18 cellular contexts compared by ENCODE assay signal in genomic region chr7:135204271-135204872, GRCh38. TPM values are rescaled to one million over a fixed set of nuclear protein-coding genes. Genes with fewer than 3 reads are reported as not detected.
A peak's percentile ranks its signal among the peaks of the same experiment; 100 is the strongest.
DNase-seq lines count a peak whose midpoint lies in the region; ATAC-seq and TF ChIP-seq lines count a peak whose summit lies in the region.
"Had no signal": no experiment of that assay in that cellular context is flagged by ENCODE, and none has a peak within 500 bp of the region (broad histone marks: within the 10 kb centered on the region; RNA-seq: fewer than 3 reads in every experiment).

No MANE protein-coding gene starts in this region.

- POLR2A ChIA-PET in IMR-90 (lab: Charles Lee; ENCODE audit: unreplicated experiment) = no interaction called here

- H2AK5ac ChIP-seq in IMR-90 (ENCODE audit: low read depth, low read length) = no peak overlapping the region

- peak overlapping the region; percentile 7; the same call in 1 of the 2 replicates for H3K4me2 ChIP-seq in IMR-90 (ENCODE audit: low read depth, low read length)

- H3K27ac ChIP-seq in IMR-90 (ENCODE audit: insufficient read depth, low read length) = peak overlapping the region; percentile 42; the same call in 1 of the 2 replicates
- H3K27ac ChIP-seq in spleen = peak overlapping the region in 5 of 8 donors; percentile 4 to 57 (median 43)
- H3K27ac ChIP-seq in sigmoid colon = peak overlapping the region in 1 of 4 donors; percentile 54
- H3K27ac ChIP-seq: ovary, SJCRH30, vagina had no signal

- H3K14ac ChIP-seq in IMR-90 (replicated peaks; ENCODE audit: low read depth, low read length) = peak overlapping the region; percentile 52; the same call in 1 of the 2 replicates

- H3K36me3 ChIP-seq in IMR-90 (ENCODE audit: control insufficient read depth, insufficient read depth, low read length) (peaks cover 11% of the 10 kb centered on the region), spleen (peaks cover 2 to 69% (median 46%) of the 10 kb centered on the region in 6 donors), sigmoid colon (peaks cover 6 to 67% (median 20%) of the 10 kb centered on the region in 4 donors)
- H3K36me3 ChIP-seq: ovary had no signal

- peaks cover 5 to 24% of the 10 kb centered on the region in 2 experiments for H3K79me1 ChIP-seq in IMR-90 (ENCODE audit: low read depth in 1 of 2, low read length in 2 of 2)

- H3K4me3 ChIP-seq in IMR-90 (ENCODE audit: insufficient read depth, low read depth, low read length) (no peak overlapping the region), astrocyte of the spinal cord (ENCODE audit: low read depth, low read length) (no peak overlapping the region), fibroblast of the aortic adventitia (ENCODE audit: low read depth, low read length) (no peak overlapping the region), spleen (no peak overlapping the region), sigmoid colon (no peak overlapping the region)
- H3K4me3 ChIP-seq: ovary, SJCRH30, vagina had no signal

- H2AK9ac ChIP-seq in IMR-90 (replicated peaks; ENCODE audit: low read depth, low read length, poor library complexity) = no peak overlapping the region

- in situ Hi-C loops in IMR-90 (cut with MboI; ENCODE audit: low sequenced_read_pairs) (no loop called here), astrocyte of the spinal cord (cut with HindIII; ENCODE audit: low sequenced_read_pairs) (no loop called here)

- WGBS in IMR-90 (ENCODE audit: extremely low coverage in 2 of 2, insufficient read length in 1 of 2), 2 experiments = 20% methylated on average over 3 of the region's 9 CpGs; no CpG with 5 or more reads in 1 of the 2 experiments
- 71 to 91% (median 79%) methylated on average over 8 to 9 of the region's 9 CpGs for WGBS in spleen, 5 donors
- 92 to 95% methylated on average over 9 of the region's 9 CpGs for WGBS in sigmoid colon, 2 donors

- no TSS peak for BruUV-seq in IMR-90 (replicated peaks; lab: Mats Ljungman, UMichigan)

- dilution Hi-C loops in IMR-90 (cut with HindIII; ENCODE audit: low sequenced_read_pairs, unreplicated experiment) = no loop called here

- peak overlapping the region; percentile 68; the same call in 1 of the 2 replicates for H4K91ac ChIP-seq in IMR-90 (ENCODE audit: insufficient read depth, low read depth, low read length)

- H3K23ac ChIP-seq in IMR-90 (ENCODE audit: low read depth, low read length) = peak overlapping the region; percentile 60; the same call in 1 of the 2 replicates

- TF ChIP-seq POLR2A in IMR-90 (IDR thresholded peaks at IDR 0.05; ENCODE audit: low read depth, low read length) (no peak), spleen (IDR thresholded peaks at IDR 0.05) (no peak), sigmoid colon (IDR thresholded peaks at IDR 0.05) (no peak)

- H2BK20ac ChIP-seq in IMR-90 (ENCODE audit: low read depth, low read length) = peak overlapping the region; percentile 70; the same call in 1 of the 2 replicates

- peak overlapping the region; percentile 0; the same call in 1 of the 2 replicates for H4K5ac ChIP-seq in IMR-90 (ENCODE audit: low read depth, low read length)

- H3K18ac ChIP-seq in IMR-90 (ENCODE audit: low read depth, low read length) = peak overlapping the region; percentile 1; the same call in 1 of the 2 replicates

- H3K9me1 ChIP-seq in IMR-90 (ENCODE audit: insufficient read depth, low read length) = peaks cover 20% of the 10 kb centered on the region

- no peaks in the 10 kb centered on the region for H3K9me3 ChIP-seq in IMR-90 (ENCODE audit: control insufficient read depth, insufficient read depth, low read length)
- H3K9me3 ChIP-seq in spleen = no peaks in the 10 kb centered on the region
- no peaks in the 10 kb centered on the region for H3K9me3 ChIP-seq in sigmoid colon
- H3K9me3 ChIP-seq: ovary, SJCRH30, vagina had no signal

- intact Hi-C loops in IMR-90 (cut with micrococcal nuclease) (no loop called here), spleen (cut with DNase I; ENCODE audit: low total_unique reads) (no loop called here), sigmoid colon (cut with DNase I) (no loop called here)

- DNase-seq in IMR-90 = peak; percentile 93
- peak; percentile 91 for DNase-seq in astrocyte of the spinal cord (ENCODE audit: low read depth, low spot score)
- DNase-seq in fibroblast of the aortic adventitia (ENCODE audit: low read depth) = peak; percentile 12
- no peak for DNase-seq in spleen
- no peak for DNase-seq in GM20000 (ENCODE audit: low spot score)
- DNase-seq in DMS 273 treated with DMSO at 0.1 percent for 48 hours (lab: John Stamatoyannopoulos, UW) = no peak
- no peak for DNase-seq in sigmoid colon
- DNase-seq: activated T-cell treated with anti-CD3 and anti-CD28 coated beads, Interleukin-2, amount 50 U/mL, for 72 hours; C1 segment of cervical spinal cord; DND-41; NCI-H1092 treated with DMSO at 0.1 percent for 48 hours; NCI-H345; SJCRH30; stimulated activated naive CD8-positive, alpha-beta T cell treated with anti-CD3 and anti-CD28 coated beads, Interleukin-15, amount 100 ng/mL, for 72 hours had no signal

- TF ChIP-seq RAD21 in IMR-90 (IDR thresholded peaks at IDR 0.05; ENCODE audit: low read length) = no peak

- H2AFZ ChIP-seq in IMR-90 (replicated peaks; ENCODE audit: low read length, poor library complexity) = peak overlapping the region; percentile 81

- no peaks in the 10 kb centered on the region for H3K27me3 ChIP-seq in IMR-90 (ENCODE audit: control insufficient read depth, insufficient read depth, low read length)
- H3K27me3 ChIP-seq in spleen (replicated peaks in 1 of 7) = no peaks in the 10 kb centered on the region
- no peaks in the 10 kb centered on the region for H3K27me3 ChIP-seq in sigmoid colon
- H3K27me3 ChIP-seq: ovary, SJCRH30, vagina had no signal

- H3K4me1 ChIP-seq in IMR-90 (ENCODE audit: control insufficient read depth, insufficient read depth, low read length) = peaks cover 8% of the 10 kb centered on the region; the same call in 1 of the 2 replicates
- peaks cover 12 to 58% (median 27%) of the 10 kb centered on the region in 6 donors for H3K4me1 ChIP-seq in spleen
- peaks cover 0 to 11% (median 6%) of the 10 kb centered on the region in 4 donors for H3K4me1 ChIP-seq in sigmoid colon

- H3K4ac ChIP-seq in IMR-90 (ENCODE audit: low read depth, low read length) = peak overlapping the region; percentile 50

- no peak overlapping the region for H3K56ac ChIP-seq in IMR-90 (ENCODE audit: extremely low read depth, insufficient read depth, low read length)

- no peak for TF ChIP-seq CTCF in IMR-90 (conservative IDR thresholded peaks at IDR 0.05; ENCODE audit: low read depth, low read length)
- TF ChIP-seq CTCF in astrocyte of the spinal cord (IDR thresholded peaks at IDR 0.05; ENCODE audit: low read depth, low read length) = no peak
- no peak for TF ChIP-seq CTCF in fibroblast of the aortic adventitia (IDR thresholded peaks at IDR 0.05; ENCODE audit: insufficient read depth, low read length)
- no peak for TF ChIP-seq CTCF in spleen (IDR thresholded peaks at IDR 0.05 in 8 of 11, conservative IDR thresholded peaks at IDR 0.05 in 3 of 11)
- no peak for TF ChIP-seq CTCF in GM20000 (IDR thresholded peaks at IDR 0.05; ENCODE audit: extremely low read depth, missing control alignments)
- TF ChIP-seq CTCF in sigmoid colon (IDR thresholded peaks at IDR 0.05) = no peak

- peak overlapping the region in 1 of 2 experiments; percentile 69; a peak in 2 of 4 replicates for H4K8ac ChIP-seq in IMR-90 (ENCODE audit: low read depth in 2 of 2, low read length in 2 of 2)

- H3K9ac ChIP-seq in IMR-90 (ENCODE audit: low read depth, low read length) = no peak overlapping the region

- H2BK15ac ChIP-seq in IMR-90 (ENCODE audit: low read depth, low read length) = peak overlapping the region; percentile 62; the same call in 2 of the 3 replicates

- no peak for TF ChIP-seq EP300 in sigmoid colon (IDR thresholded peaks at IDR 0.05)

- CTCF ChIA-PET in IMR-90 (lab: Yijun Ruan, JAX) = interaction anchor here (0.6 to 1.0 kb wide), 3 partner anchors 25 to 747 kb away, joined by 3 to 4 read pairs (median 3); no protein-coding TSS in a partner anchor

- H2BK120ac ChIP-seq in IMR-90 (ENCODE audit: low read depth, low read length) = peak overlapping the region; percentile 60; the same call in 1 of the 2 replicates

- no peaks in the 10 kb centered on the region for H4K20me1 ChIP-seq in IMR-90 (ENCODE audit: insufficient read depth, low read length)

- H2BK5ac ChIP-seq in IMR-90 (ENCODE audit: low read depth, low read length, poor library complexity, severe bottlenecking) = peak overlapping the region; percentile 79

- peak; percentile 84 for ATAC-seq in IMR-90 (ENCODE audit: low read depth)
- ATAC-seq: activated T-cell treated with anti-CD3 and anti-CD28 coated beads, Interleukin-2, amount 50 U/mL, for 72 hours; stimulated activated naive CD8-positive, alpha-beta T cell treated with anti-CD3 and anti-CD28 coated beads, Interleukin-15, amount 100 ng/mL, for 72 hours had no signal

RNA-seq across cellular contexts. Expression of gene WDR91, which starts 7.0 kb away (rescaled TPM):
- total RNA-seq in IMR-90 (2012; rRNA removed) (5.2 and 6.4 TPM in 2 replicates), fibroblast of the aortic adventitia (ENCODE audit: low replicate concordance) (6.5 and 15.4 TPM in 2 replicates), spleen (10 to 100 TPM; 15.1 to 31.3 (median 23.8) TPM), sigmoid colon (10 to 100 TPM; 11.0 to 14.1 (median 11.4) TPM)
- polyA plus RNA-seq in IMR-90 (2012; rRNA removed) (10.3 and 10.6 TPM in 2 replicates), spleen (10 to 100 TPM in 2 of 3 donors, 1 to 10 TPM in 1; 6.9 to 12.2 (median 11.4) TPM), sigmoid colon (1 to 10 TPM; 2.1 to 8.0 (median 4.2) TPM)
- 4.0 and 5.4 TPM in 2 replicates for polyA plus RNA-seq in IMR-90 (2012; cell fraction: cytosol; rRNA removed)
- polyA plus RNA-seq in IMR-90 (2012; cell fraction: nucleus; rRNA removed; ENCODE audit: low replicate concordance) = 33.6 and 39.3 TPM in 2 replicates

RNA-seq across cellular contexts. Expression of gene STRA8, which starts 29.3 kb away (rescaled TPM):
- total RNA-seq in IMR-90 (2012; rRNA removed) = not detected in 2 replicates
- not detected in 2 replicates for polyA plus RNA-seq in IMR-90 (2012; rRNA removed)
- not detected in 2 replicates for polyA plus RNA-seq in IMR-90 (2012; cell fraction: cytosol; rRNA removed)
- not detected in 2 replicates for polyA plus RNA-seq in IMR-90 (2012; cell fraction: nucleus; rRNA removed; ENCODE audit: low replicate concordance)
- not detected in 2 replicates for total RNA-seq in fibroblast of the aortic adventitia (ENCODE audit: low replicate concordance)
- total RNA-seq in spleen = not detected
- polyA plus RNA-seq in spleen = not detected
- total RNA-seq in sigmoid colon = not detected
- polyA plus RNA-seq in sigmoid colon = not detected
- total RNA-seq: activated T-cell treated with anti-CD3 and anti-CD28 coated beads, Interleukin-2, amount 50 U/mL, for 72 hours; frontal cortex; ovary; SJCRH30; vagina had no signal
- polyA plus RNA-seq: adipose tissue, ovary had no signal

RNA-seq across cellular contexts. Expression of gene CYREN, which starts 33.9 kb away (rescaled TPM):
- total RNA-seq in IMR-90 (2012; rRNA removed) (26.5 and 33.1 TPM in 2 replicates), fibroblast of the aortic adventitia (ENCODE audit: low replicate concordance) (23.5 and 46.4 TPM in 2 replicates), spleen (10 to 100 TPM; 37.8 to 55.0 (median 48.2) TPM), sigmoid colon (10 to 100 TPM; 27.5 to 31.9 (median 29.2) TPM)
- polyA plus RNA-seq in IMR-90 (2012; rRNA removed) (24.2 and 29.2 TPM in 2 replicates), spleen (10 to 100 TPM; 21.2 to 36.8 (median 23.5) TPM), sigmoid colon (10 to 100 TPM; 34.3 to 41.4 (median 39.3) TPM)
- polyA plus RNA-seq in IMR-90 (2012; cell fraction: cytosol; rRNA removed) = 20.1 and 21.8 TPM in 2 replicates
- 13.8 and 18.6 TPM in 2 replicates for polyA plus RNA-seq in IMR-90 (2012; cell fraction: nucleus; rRNA removed; ENCODE audit: low replicate concordance)

RNA-seq across cellular contexts. Expression of gene TMEM140, which starts 56.5 kb away (rescaled TPM):
- total RNA-seq in IMR-90 (2012; rRNA removed) (0.28 and 0.72 TPM in 2 replicates), fibroblast of the aortic adventitia (ENCODE audit: low replicate concordance) (9.7 and 12.1 TPM in 2 replicates), spleen (10 to 100 TPM; 40.3 to 76.1 (median 45.4) TPM), sigmoid colon (10 to 100 TPM; 15.0 to 29.6 (median 22.8) TPM)
- polyA plus RNA-seq in IMR-90 (2012; rRNA removed) (0.23 and 0.24 TPM in 2 replicates), spleen (10 to 100 TPM in 2 of 3 donors, 1 to 10 TPM in 1; 7.0 to 16.6 (median 16.3) TPM), sigmoid colon (10 to 100 TPM in 2 of 3 donors, 1 to 10 TPM in 1; 5.4 to 18.3 (median 10.9) TPM)
- 0.16 and 0.56 TPM in 2 replicates for polyA plus RNA-seq in IMR-90 (2012; cell fraction: cytosol; rRNA removed)
- 0.14 and 0.44 TPM in 2 replicates for polyA plus RNA-seq in IMR-90 (2012; cell fraction: nucleus; rRNA removed; ENCODE audit: low replicate concordance)

Comparison
In these comparisons a context has a peak if more than half of its experiments do, and no peak if none do; other contexts are left out.
1. DNase-seq: peak in IMR-90 (single experiment), astrocyte of the spinal cord (single experiment) and fibroblast of the aortic adventitia (single experiment); none in spleen (single experiment), GM20000 (single experiment), DMS 273 treated with DMSO at 0.1 percent for 48 hours (single experiment) and sigmoid colon (single experiment).